In the genomic region with DNA sequence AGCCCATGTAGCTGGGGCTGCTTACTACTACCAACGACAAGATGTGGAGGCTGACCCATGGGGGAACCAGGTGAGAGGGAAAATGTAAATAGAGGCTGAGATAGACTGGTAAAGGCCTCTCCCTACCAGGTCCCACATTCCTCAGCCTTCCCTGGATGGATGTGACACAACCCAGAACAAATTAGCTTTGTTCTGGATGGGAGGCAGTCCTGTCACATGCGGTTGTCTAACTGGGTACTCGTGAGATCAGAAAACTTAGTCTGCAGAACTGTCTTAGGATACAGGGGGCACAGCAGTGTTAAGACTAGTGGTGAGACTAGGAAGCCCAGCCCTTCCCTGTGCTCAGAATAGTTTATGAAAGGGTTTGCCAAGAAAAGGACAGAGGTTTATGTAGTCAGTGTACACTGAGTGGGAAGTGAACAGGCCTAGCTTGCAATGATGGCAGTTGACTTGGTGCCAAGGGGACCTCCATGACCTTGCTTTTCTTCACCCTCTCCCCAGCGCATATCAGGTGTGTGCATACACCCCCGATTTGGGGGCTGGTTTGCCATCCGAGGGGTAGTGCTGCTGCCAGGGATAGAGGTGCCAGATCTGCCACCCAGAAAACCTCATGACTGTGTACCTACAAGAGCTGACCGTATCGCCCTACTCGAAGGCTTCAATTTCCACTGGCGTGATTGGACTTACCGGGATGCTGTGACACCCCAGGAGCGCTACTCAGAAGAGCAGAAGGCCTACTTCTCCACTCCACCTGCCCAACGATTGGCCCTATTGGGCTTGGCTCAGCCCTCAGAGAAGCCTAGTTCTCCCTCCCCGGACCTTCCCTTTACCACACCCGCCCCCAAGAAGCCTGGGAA, we compare ENCODE assay signal across 12 cellular contexts. TPM values are rescaled to one million over a fixed set of nuclear protein-coding genes. Genes with fewer than 3 reads are reported as not detected.
DNase-seq lines count a peak whose midpoint lies in the region; ATAC-seq, FAIRE-seq and TF ChIP-seq lines count a peak whose summit lies in the region.
"Had no signal": no experiment of that assay in that cellular context is flagged by ENCODE, and none has a peak within 500 bp of the region (broad histone marks: within the 10 kb centered on the region; RNA-seq: fewer than 3 reads in every experiment).

No MANE protein-coding gene starts in this region.

- no peak for TF ChIP-seq EP300 in A549 (IDR thresholded peaks at IDR 0.05)

- H3K36me3 ChIP-seq in WERI-Rb-1: peaks cover 53% of the 10 kb centered on the region

- H3K27ac ChIP-seq in A549 (peak overlapping the region in 1 of 2 experiments; percentile 18; a peak in 1 of 6 replicates), WERI-Rb-1 (no peak overlapping the region)
- H3K27ac ChIP-seq: VCaP had no signal

- peaks cover 23% of the 10 kb centered on the region for H3K4me1 ChIP-seq in A549

- H3K36me3 Mint-ChIP-seq in activated naive CD8-positive, alpha-beta T cell treated with anti-CD3 and anti-CD28 coated beads for 36 hours: peaks cover 20% of the 10 kb centered on the region

- peak overlapping the region; percentile 3 for H3K27ac Mint-ChIP-seq in activated naive CD8-positive, alpha-beta T cell treated with anti-CD3 and anti-CD28 coated beads for 36 hours

- no peaks in the 10 kb centered on the region for H3K27me3 ChIP-seq in WERI-Rb-1 (ENCODE audit: insufficient read depth, low read depth, severe bottlenecking)

- H3K27me3 Mint-ChIP-seq in activated naive CD8-positive, alpha-beta T cell treated with anti-CD3 and anti-CD28 coated beads for 36 hours: no peaks in the 10 kb centered on the region
- H3K27me3 Mint-ChIP-seq: naive B cell had no signal

- no peak for FAIRE-seq in A549 (lab: Jason Lieb, UNC)

- CTCF ChIA-PET in A549 (lab: Yijun Ruan, JAX): interaction anchor here (1.0 to 7.1 kb wide), 5 partner anchors 8 to 84 kb away, joined by 3 to 88 read pairs (median 9); no protein-coding TSS in a partner anchor

- POLR2A ChIA-PET in A549 (lab: Yijun Ruan, JAX): interaction anchor here (0.5 to 1.7 kb wide), 3 partner anchors 8 to 342 kb away, joined by 3 to 7 read pairs (median 7); a partner anchor contains a TSS

- H3K9me3 Mint-ChIP-seq in activated naive CD8-positive, alpha-beta T cell treated with anti-CD3 and anti-CD28 coated beads for 36 hours: no peaks in the 10 kb centered on the region
- H3K9me3 Mint-ChIP-seq: naive B cell had no signal

- H3K4me3 Mint-ChIP-seq in activated naive CD8-positive, alpha-beta T cell treated with anti-CD3 and anti-CD28 coated beads for 36 hours: no peak overlapping the region
- H3K4me3 Mint-ChIP-seq: naive B cell had no signal

- WGBS in A549 (ENCODE audit: missing lambda C conversion rate): 56% methylated on average over 14 of the region's 15 CpGs

- TF ChIP-seq RAD21 in A549 (conservative IDR thresholded peaks at IDR 0.05 in 1 of 2, IDR thresholded peaks at IDR 0.05 in 1 of 2): no peak

- no peak overlapping the region for H3K4me2 ChIP-seq in A549

- TF ChIP-seq CTCF in A549 (IDR thresholded peaks at IDR 0.05): no peak
- no peak for TF ChIP-seq CTCF in WERI-Rb-1 (IDR thresholded peaks at IDR 0.05; ENCODE audit: low read depth, low read length)

- H3K9me3 ChIP-seq in A549 (no peaks in the 10 kb centered on the region), WERI-Rb-1 (ENCODE audit: severe bottlenecking) (no peaks in the 10 kb centered on the region)

- no peak for TF ChIP-seq POLR2A in A549 (IDR thresholded peaks at IDR 0.05; ENCODE audit: low read length)
- TF ChIP-seq POLR2A in GM19099 (IDR thresholded peaks at IDR 0.05; ENCODE audit: extremely low read depth, insufficient read length, low read depth): peak; percentile 41

- H3K4me1 Mint-ChIP-seq in activated naive CD8-positive, alpha-beta T cell treated with anti-CD3 and anti-CD28 coated beads for 36 hours: peaks cover 2% of the 10 kb centered on the region

- no peak overlapping the region for H3K4me3 ChIP-seq in A549
- no peak overlapping the region for H3K4me3 ChIP-seq in WERI-Rb-1 (ENCODE audit: low read depth, low read length)

- peak in 1 of 2 experiments; percentile 62 for DNase-seq in A549 (ENCODE audit: low read depth in 1 of 2, low spot score in 1 of 2)
- DNase-seq in activated naive CD8-positive, alpha-beta T cell treated with anti-CD3 and anti-CD28 coated beads for 36 hours: no peak
- peak; percentile 58 for DNase-seq in islet precursor cell
- DNase-seq in WERI-Rb-1: no peak
- DNase-seq in retina: no peak
- DNase-seq in activated CD4-positive, CD25-positive, alpha-beta regulatory T cell treated with anti-CD3 and anti-CD28 coated beads, Interleukin-2, amount 50 U/mL, for 72 hours: no peak
- DNase-seq: DMS79 treated with DMSO at 0.1 percent for 48 hours, naive B cell, NCI-H1105 had no signal

- ATAC-seq in A549 (peak; percentile 60 to 65), HG03521 (IDR thresholded peaks at IDR 0.05; ENCODE audit: unreplicated experiment) (no peak)

TF ChIP-seq in A549, 52 proteins besides CTCF, POLR2A, EP300 and RAD21 (continues in another document):
- no peak; the same call in 1 of the 2 replicates for TF ChIP-seq FOSB (CRISPR knock-in tag; IDR thresholded peaks at IDR 0.05)
- no peak for TF ChIP-seq SREBF2 (IDR thresholded peaks at IDR 0.05)
- TF ChIP-seq NFE2L2 (conservative IDR thresholded peaks at IDR 0.05; ENCODE audit: low read length): no peak
- no peak for TF ChIP-seq SMC3 (IDR thresholded peaks at IDR 0.05)
- no peak for TF ChIP-seq FOSL2 (IDR thresholded peaks at IDR 0.05)
- TF ChIP-seq FOSL2 (CRISPR knock-in tag; IDR thresholded peaks at IDR 0.05): 0 out of 2 replicates have a peak, but pooled peaks have one; percentile 4
- TF ChIP-seq KDM1A (IDR thresholded peaks at IDR 0.05; ENCODE audit: low read depth): no peak
- peak; percentile 31 for TF ChIP-seq HOXA7 (CRISPR knock-in tag; IDR thresholded peaks at IDR 0.05)
- TF ChIP-seq, protein P1, sequence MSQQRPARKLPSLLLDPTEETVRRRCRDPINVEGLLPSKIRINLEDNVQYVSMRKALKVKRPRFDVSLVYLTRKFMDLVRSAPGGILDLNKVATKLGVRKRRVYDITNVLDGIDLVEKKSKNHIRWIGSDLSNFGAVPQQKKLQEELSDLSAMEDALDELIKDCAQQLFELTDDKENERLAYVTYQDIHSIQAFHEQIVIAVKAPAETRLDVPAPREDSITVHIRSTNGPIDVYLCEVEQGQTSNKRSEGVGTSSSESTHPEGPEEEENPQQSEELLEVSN (IDR thresholded peaks at IDR 0.05; ENCODE audit: borderline replicate concordance, low read depth): no peak
- no peak for TF ChIP-seq HDAC2 (IDR thresholded peaks at IDR 0.05)
- TF ChIP-seq NPAS2 (CRISPR knock-in tag; IDR thresholded peaks at IDR 0.05; ENCODE audit: borderline replicate concordance): no peak
- TF ChIP-seq MYC (IDR thresholded peaks at IDR 0.05; ENCODE audit: borderline replicate concordance, low read length): no peak
- TF ChIP-seq RNF2 (IDR thresholded peaks at IDR 0.05; ENCODE audit: borderline replicate concordance, low read depth): no peak
- peak; percentile 95 for TF ChIP-seq POLR2AphosphoS2 (conservative IDR thresholded peaks at IDR 0.05; ENCODE audit: low read length)
- TF ChIP-seq CEBPB (IDR thresholded peaks at IDR 0.05): no peak
- TF ChIP-seq HEYL (CRISPR knock-in tag; IDR thresholded peaks at IDR 0.05): no peak
- TF ChIP-seq TFCP2L1 (CRISPR knock-in tag; IDR thresholded peaks at IDR 0.05): no peak; the same call in 1 of the 2 replicates
- TF ChIP-seq TP53 (CRISPR knock-in tag; IDR thresholded peaks at IDR 0.05): no peak; the same call in 1 of the 2 replicates
- TF ChIP-seq JUN (IDR thresholded peaks at IDR 0.05): peak in 1 of 2 experiments; percentile 18; a peak in 2 of 5 replicates

RNA-seq across cellular contexts. Expression of a gene that starts 8.4 kb away (rescaled TPM):
- 2.3 and 2.7 TPM in 2 replicates for polyA plus RNA-seq in A549 (2011; rRNA removed)
- polyA plus RNA-seq in A549 (2012; cell fraction: cytosol; rRNA removed): 1.3 and 1.4 TPM in 2 replicates
- polyA plus RNA-seq in A549 (2012; cell fraction: nucleus; rRNA removed): 1.5 and 1.7 TPM in 2 replicates
- polyA plus RNA-seq in A549 (2017; fragmentation: RNase III; extraction: RNeasy Plus Mini Kit Qiagen cat#74134 plus additional on column Dnase treatment): 3.0 to 4.0 TPM (median 3.6 TPM) in 3 replicates
- 10.8 and 15.0 TPM in 2 replicates for polyA minus RNA-seq in A549 (2011; rRNA and poly(A)+ RNA removed)
- total RNA-seq in activated naive CD8-positive, alpha-beta T cell treated with anti-CD3 and anti-CD28 coated beads for 36 hours: 10 to 100 TPM; 10.3 to 10.5 TPM

RNA-seq across cellular contexts. Expression of a gene that starts 8.7 kb away (rescaled TPM):
- polyA plus RNA-seq in A549 (2011; rRNA removed): 4.0 and 5.3 TPM in 2 replicates
- 1.8 and 2.0 TPM in 2 replicates for polyA plus RNA-seq in A549 (2012; cell fraction: cytosol; rRNA removed)
- polyA plus RNA-seq in A549 (2012; cell fraction: nucleus; rRNA removed): 3.0 and 4.2 TPM in 2 replicates
- polyA plus RNA-seq in A549 (2017; fragmentation: RNase III; extraction: RNeasy Plus Mini Kit Qiagen cat#74134 plus additional on column Dnase treatment): 1.8 to 2.6 TPM (median 2.4 TPM) in 3 replicates
- polyA minus RNA-seq in A549 (2011; rRNA and poly(A)+ RNA removed): 2.9 and 3.4 TPM in 2 replicates
- 1 to 10 TPM; 5.2 to 5.5 TPM for total RNA-seq in activated naive CD8-positive, alpha-beta T cell treated with anti-CD3 and anti-CD28 coated beads for 36 hours

RNA-seq across cellular contexts. Expression of a gene that starts 13.2 kb away (rescaled TPM):
- polyA plus RNA-seq in A549 (2011; rRNA removed) (2,329 and 2,391 TPM in 2 replicates), A549 (2017; fragmentation: RNase III; extraction: RNeasy Plus Mini Kit Qiagen cat#74134 plus additional on column Dnase treatment) (2,513 to 2,709 TPM (median 2,555 TPM) in 3 replicates)
- 1,294 and 1,330 TPM in 2 replicates for polyA plus RNA-seq in A549 (2012; cell fraction: cytosol; rRNA removed)
- polyA plus RNA-seq in A549 (2012; cell fraction: nucleus; rRNA removed): 406 and 749 TPM in 2 replicates
- polyA minus RNA-seq in A549 (2011; rRNA and poly(A)+ RNA removed): 487 and 549 TPM in 2 replicates
- 100 to 1,000 TPM; 746 to 755 TPM for total RNA-seq in activated naive CD8-positive, alpha-beta T cell treated with anti-CD3 and anti-CD28 coated beads for 36 hours

RNA-seq across cellular contexts. Expression of a gene that starts 17.6 kb away (rescaled TPM):
- polyA plus RNA-seq in A549 (2011; rRNA removed) (0.48 and 0.58 TPM in 2 replicates), A549 (2017; fragmentation: RNase III; extraction: RNeasy Plus Mini Kit Qiagen cat#74134 plus additional on column Dnase treatment) (0.22 to 0.28 TPM (median 0.26 TPM) in 3 replicates)
- polyA plus RNA-seq in A549 (2012; cell fraction: cytosol; rRNA removed): 0.26 and 0.27 TPM in 2 replicates
- polyA plus RNA-seq in A549 (2012; cell fraction: nucleus; rRNA removed): 0.49 and 0.53 TPM in 2 replicates
- polyA minus RNA-seq in A549 (2011; rRNA and poly(A)+ RNA removed): 0.49 and 0.58 TPM in 2 replicates
- 1 to 10 TPM; 2.4 to 2.9 TPM for total RNA-seq in activated naive CD8-positive, alpha-beta T cell treated with anti-CD3 and anti-CD28 coated beads for 36 hours

RNA-seq across cellular contexts. Expression of a gene that starts 42.1 kb away (rescaled TPM):
- 110 and 139 TPM in 2 replicates for polyA plus RNA-seq in A549 (2011; rRNA removed)
- 116 and 122 TPM in 2 replicates for polyA plus RNA-seq in A549 (2012; cell fraction: cytosol; rRNA removed)
- polyA plus RNA-seq in A549 (2012; cell fraction: nucleus; rRNA removed): 105 and 119 TPM in 2 replicates
- polyA plus RNA-seq in A549 (2017; fragmentation: RNase III; extraction: RNeasy Plus Mini Kit Qiagen cat#74134 plus additional on column Dnase treatment): 77.3 to 92.8 TPM (median 89.0 TPM) in 3 replicates
- 110 and 117 TPM in 2 replicates for polyA minus RNA-seq in A549 (2011; rRNA and poly(A)+ RNA removed)
- 100 to 1,000 TPM; 181 to 203 TPM for total RNA-seq in activated naive CD8-positive, alpha-beta T cell treated with anti-CD3 and anti-CD28 coated beads for 36 hours
